ENCODE assay signal across 1 cellular context in genomic region chr1:19981170-19981506, GRCh38.
TF ChIP-seq lines count a peak whose summit lies in the region.

No MANE protein-coding gene starts in this region.

TF ChIP-seq in GM23338, 12 proteins besides CTCF, POLR2A, EP300 and RAD21 (continued from another document):
- TF ChIP-seq REST (IDR thresholded peaks at IDR 0.05; ENCODE audit: unreplicated experiment) = no peak
- no peak for TF ChIP-seq CREB1 (CRISPR knock-in tag; IDR thresholded peaks at IDR 0.05; ENCODE audit: low read depth)
